Comparison of ENCODE assay signal across 1 cellular context in the genomic region with DNA sequence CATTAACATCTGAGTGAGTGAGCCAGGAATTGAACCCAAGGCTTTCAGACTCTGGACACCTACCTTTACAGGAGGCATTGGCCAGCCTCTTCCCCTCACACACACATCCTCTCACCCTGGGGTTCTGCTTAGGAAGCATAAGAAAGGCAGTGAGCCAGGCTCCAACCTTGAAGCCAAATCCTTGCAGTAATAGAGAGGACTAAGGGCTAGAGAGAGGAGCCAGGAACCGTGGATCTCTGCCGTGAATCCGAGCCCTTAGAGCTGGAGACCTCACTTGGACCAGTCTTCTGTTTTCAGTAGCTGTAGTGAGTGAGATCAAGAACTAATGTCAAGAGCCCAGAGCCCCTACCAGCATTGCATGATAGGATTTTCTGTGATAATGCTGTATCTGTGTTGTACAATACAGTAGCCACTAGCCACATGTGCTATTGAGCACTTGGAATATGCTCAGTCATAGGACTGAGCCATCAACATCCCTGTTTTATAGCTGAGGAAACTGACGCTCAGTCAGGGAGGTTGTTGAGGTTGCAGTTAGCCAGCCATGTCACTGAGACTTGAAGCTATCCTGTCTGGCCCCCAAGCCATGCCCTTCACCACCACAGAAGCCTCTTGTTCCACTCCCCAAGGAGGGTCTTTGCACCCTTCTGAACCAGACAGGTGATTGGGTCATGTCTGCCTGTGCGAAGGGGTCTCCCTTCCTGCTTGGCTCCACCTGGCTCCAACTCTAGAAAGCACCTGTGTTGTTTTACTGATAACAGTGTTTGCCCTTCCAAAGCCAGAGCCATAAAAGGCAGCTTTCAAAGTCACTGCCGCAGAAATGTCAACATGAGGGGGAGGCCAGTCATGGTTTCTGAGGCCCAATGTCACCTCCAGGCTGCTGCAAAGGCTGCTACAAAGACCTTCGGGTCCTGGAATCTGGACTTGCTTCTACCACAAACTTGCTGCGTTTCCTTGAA.
TF ChIP-seq lines count a peak whose summit lies in the region.

No MANE protein-coding gene starts in this region.

TF ChIP-seq in K562, 482 proteins besides CTCF, POLR2A, EP300 and RAD21 (continued from another document and continues in another):
- TF ChIP-seq, protein P1, sequence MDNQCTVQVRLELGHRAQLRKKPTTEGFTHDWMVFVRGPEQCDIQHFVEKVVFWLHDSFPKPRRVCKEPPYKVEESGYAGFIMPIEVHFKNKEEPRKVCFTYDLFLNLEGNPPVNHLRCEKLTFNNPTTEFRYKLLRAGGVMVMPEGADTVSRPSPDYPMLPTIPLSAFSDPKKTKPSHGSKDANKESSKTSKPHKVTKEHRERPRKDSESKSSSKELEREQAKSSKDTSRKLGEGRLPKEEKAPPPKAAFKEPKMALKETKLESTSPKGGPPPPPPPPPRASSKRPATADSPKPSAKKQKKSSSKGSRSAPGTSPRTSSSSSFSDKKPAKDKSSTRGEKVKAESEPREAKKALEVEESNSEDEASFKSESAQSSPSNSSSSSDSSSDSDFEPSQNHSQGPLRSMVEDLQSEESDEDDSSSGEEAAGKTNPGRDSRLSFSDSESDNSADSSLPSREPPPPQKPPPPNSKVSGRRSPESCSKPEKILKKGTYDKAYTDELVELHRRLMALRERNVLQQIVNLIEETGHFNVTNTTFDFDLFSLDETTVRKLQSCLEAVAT (IDR thresholded peaks at IDR 0.05): 0 out of 4 replicates have a peak, but pooled peaks of 1 of the 2 experiments have one; percentile 27
- TF ChIP-seq BCOR (IDR thresholded peaks at IDR 0.05): no peak
- peak; percentile 67 for TF ChIP-seq SOX6 (IDR thresholded peaks at IDR 0.05)
- TF ChIP-seq HOXB6 (CRISPR knock-in tag; IDR thresholded peaks at IDR 0.05; ENCODE audit: borderline replicate concordance): no peak
- TF ChIP-seq, protein P2, sequence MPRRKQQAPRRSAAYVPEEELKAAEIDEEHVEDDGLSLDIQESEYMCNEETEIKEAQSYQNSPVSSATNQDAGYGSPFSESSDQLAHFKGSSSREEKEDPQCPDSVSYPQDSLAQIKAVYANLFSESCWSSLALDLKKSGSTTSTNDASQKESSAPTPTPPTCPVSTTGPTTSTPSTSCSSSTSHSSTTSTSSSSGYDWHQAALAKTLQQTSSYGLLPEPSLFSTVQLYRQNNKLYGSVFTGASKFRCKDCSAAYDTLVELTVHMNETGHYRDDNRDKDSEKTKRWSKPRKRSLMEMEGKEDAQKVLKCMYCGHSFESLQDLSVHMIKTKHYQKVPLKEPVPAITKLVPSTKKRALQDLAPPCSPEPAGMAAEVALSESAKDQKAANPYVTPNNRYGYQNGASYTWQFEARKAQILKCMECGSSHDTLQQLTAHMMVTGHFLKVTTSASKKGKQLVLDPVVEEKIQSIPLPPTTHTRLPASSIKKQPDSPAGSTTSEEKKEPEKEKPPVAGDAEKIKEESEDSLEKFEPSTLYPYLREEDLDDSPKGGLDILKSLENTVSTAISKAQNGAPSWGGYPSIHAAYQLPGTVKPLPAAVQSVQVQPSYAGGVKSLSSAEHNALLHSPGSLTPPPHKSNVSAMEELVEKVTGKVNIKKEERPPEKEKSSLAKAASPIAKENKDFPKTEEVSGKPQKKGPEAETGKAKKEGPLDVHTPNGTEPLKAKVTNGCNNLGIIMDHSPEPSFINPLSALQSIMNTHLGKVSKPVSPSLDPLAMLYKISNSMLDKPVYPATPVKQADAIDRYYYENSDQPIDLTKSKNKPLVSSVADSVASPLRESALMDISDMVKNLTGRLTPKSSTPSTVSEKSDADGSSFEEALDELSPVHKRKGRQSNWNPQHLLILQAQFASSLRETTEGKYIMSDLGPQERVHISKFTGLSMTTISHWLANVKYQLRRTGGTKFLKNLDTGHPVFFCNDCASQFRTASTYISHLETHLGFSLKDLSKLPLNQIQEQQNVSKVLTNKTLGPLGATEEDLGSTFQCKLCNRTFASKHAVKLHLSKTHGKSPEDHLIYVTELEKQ (CRISPR knock-in tag; IDR thresholded peaks at IDR 0.05): no peak
- peak; percentile 95 for TF ChIP-seq ESRRA (IDR thresholded peaks at IDR 0.05; ENCODE audit: borderline replicate concordance, low read depth)
- TF ChIP-seq, protein P3, sequence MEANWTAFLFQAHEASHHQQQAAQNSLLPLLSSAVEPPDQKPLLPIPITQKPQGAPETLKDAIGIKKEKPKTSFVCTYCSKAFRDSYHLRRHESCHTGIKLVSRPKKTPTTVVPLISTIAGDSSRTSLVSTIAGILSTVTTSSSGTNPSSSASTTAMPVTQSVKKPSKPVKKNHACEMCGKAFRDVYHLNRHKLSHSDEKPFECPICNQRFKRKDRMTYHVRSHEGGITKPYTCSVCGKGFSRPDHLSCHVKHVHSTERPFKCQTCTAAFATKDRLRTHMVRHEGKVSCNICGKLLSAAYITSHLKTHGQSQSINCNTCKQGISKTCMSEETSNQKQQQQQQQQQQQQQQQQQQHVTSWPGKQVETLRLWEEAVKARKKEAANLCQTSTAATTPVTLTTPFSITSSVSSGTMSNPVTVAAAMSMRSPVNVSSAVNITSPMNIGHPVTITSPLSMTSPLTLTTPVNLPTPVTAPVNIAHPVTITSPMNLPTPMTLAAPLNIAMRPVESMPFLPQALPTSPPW (CRISPR knock-in tag; IDR thresholded peaks at IDR 0.05): peak; percentile 66
- TF ChIP-seq XRCC4 (IDR thresholded peaks at IDR 0.05; ENCODE audit: extremely low read depth, insufficient read depth, insufficient read length): no peak
- 0 out of 2 replicates have a peak, but pooled peaks have one; percentile 60 for TF ChIP-seq NFXL1 (CRISPR knock-in tag; IDR thresholded peaks at IDR 0.05)
- TF ChIP-seq, protein P4, sequence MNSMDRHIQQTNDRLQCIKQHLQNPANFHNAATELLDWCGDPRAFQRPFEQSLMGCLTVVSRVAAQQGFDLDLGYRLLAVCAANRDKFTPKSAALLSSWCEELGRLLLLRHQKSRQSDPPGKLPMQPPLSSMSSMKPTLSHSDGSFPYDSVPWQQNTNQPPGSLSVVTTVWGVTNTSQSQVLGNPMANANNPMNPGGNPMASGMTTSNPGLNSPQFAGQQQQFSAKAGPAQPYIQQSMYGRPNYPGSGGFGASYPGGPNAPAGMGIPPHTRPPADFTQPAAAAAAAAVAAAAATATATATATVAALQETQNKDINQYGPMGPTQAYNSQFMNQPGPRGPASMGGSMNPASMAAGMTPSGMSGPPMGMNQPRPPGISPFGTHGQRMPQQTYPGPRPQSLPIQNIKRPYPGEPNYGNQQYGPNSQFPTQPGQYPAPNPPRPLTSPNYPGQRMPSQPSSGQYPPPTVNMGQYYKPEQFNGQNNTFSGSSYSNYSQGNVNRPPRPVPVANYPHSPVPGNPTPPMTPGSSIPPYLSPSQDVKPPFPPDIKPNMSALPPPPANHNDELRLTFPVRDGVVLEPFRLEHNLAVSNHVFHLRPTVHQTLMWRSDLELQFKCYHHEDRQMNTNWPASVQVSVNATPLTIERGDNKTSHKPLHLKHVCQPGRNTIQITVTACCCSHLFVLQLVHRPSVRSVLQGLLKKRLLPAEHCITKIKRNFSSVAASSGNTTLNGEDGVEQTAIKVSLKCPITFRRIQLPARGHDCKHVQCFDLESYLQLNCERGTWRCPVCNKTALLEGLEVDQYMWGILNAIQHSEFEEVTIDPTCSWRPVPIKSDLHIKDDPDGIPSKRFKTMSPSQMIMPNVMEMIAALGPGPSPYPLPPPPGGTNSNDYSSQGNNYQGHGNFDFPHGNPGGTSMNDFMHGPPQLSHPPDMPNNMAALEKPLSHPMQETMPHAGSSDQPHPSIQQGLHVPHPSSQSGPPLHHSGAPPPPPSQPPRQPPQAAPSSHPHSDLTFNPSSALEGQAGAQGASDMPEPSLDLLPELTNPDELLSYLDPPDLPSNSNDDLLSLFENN (IDR thresholded peaks at IDR 0.05; ENCODE audit: low read depth in 2 of 2, low read length in 2 of 2): 0 out of 4 replicates have a peak, but pooled peaks of 1 of the 2 experiments have one; percentile 41
- no peak for TF ChIP-seq CREBBP (IDR thresholded peaks at IDR 0.05; ENCODE audit: low read depth, low read length)
- TF ChIP-seq NCOA1 (IDR thresholded peaks at IDR 0.05; ENCODE audit: low read depth): 0 out of 2 replicates have a peak, but pooled peaks have one; percentile 58
- 0 out of 2 replicates have a peak, but pooled peaks have one; percentile 16 for TF ChIP-seq SMARCA5 (IDR thresholded peaks at IDR 0.05)
- TF ChIP-seq, protein P5, sequence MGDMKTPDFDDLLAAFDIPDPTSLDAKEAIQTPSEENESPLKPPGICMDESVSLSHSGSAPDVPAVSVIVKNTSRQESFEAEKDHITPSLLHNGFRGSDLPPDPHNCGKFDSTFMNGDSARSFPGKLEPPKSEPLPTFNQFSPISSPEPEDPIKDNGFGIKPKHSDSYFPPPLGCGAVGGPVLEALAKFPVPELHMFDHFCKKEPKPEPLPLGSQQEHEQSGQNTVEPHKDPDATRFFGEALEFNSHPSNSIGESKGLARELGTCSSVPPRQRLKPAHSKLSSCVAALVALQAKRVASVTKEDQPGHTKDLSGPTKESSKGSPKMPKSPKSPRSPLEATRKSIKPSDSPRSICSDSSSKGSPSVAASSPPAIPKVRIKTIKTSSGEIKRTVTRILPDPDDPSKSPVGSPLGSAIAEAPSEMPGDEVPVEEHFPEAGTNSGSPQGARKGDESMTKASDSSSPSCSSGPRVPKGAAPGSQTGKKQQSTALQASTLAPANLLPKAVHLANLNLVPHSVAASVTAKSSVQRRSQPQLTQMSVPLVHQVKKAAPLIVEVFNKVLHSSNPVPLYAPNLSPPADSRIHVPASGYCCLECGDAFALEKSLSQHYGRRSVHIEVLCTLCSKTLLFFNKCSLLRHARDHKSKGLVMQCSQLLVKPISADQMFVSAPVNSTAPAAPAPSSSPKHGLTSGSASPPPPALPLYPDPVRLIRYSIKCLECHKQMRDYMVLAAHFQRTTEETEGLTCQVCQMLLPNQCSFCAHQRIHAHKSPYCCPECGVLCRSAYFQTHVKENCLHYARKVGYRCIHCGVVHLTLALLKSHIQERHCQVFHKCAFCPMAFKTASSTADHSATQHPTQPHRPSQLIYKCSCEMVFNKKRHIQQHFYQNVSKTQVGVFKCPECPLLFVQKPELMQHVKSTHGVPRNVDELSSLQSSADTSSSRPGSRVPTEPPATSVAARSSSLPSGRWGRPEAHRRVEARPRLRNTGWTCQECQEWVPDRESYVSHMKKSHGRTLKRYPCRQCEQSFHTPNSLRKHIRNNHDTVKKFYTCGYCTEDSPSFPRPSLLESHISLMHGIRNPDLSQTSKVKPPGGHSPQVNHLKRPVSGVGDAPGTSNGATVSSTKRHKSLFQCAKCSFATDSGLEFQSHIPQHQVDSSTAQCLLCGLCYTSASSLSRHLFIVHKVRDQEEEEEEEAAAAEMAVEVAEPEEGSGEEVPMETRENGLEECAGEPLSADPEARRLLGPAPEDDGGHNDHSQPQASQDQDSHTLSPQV (IDR thresholded peaks at IDR 0.05): peak; percentile 94
- TF ChIP-seq NBN (IDR thresholded peaks at IDR 0.05; ENCODE audit: low read depth): 0 out of 2 replicates have a peak, but pooled peaks have one; percentile 46
- TF ChIP-seq HDAC2 (IDR thresholded peaks at IDR 0.05): peak; percentile 32; the same call in 1 of the 2 replicates
- 0 out of 4 replicates have a peak, but pooled peaks of 1 of the 2 experiments have one; percentile 35 for TF ChIP-seq KDM4B (IDR thresholded peaks at IDR 0.05; ENCODE audit: borderline replicate concordance in 2 of 2, low read depth in 1 of 2)
- TF ChIP-seq ZNF76 (CRISPR knock-in tag; IDR thresholded peaks at IDR 0.05; ENCODE audit: borderline replicate concordance): 0 out of 2 replicates have a peak, but pooled peaks have one; percentile 55
- TF ChIP-seq ZBTB17 (CRISPR knock-in tag; IDR thresholded peaks at IDR 0.05): peak; percentile 84
- TF ChIP-seq ZNF197 (CRISPR knock-in tag; IDR thresholded peaks at IDR 0.05; ENCODE audit: low read depth): peak; percentile 91
- no peak for TF ChIP-seq NFYB (IDR thresholded peaks at IDR 0.05; ENCODE audit: extremely low read depth, insufficient read length)
- peak; percentile 79 for TF ChIP-seq GTF2A2 (tag; IDR thresholded peaks at IDR 0.05)
- TF ChIP-seq, protein P6, sequence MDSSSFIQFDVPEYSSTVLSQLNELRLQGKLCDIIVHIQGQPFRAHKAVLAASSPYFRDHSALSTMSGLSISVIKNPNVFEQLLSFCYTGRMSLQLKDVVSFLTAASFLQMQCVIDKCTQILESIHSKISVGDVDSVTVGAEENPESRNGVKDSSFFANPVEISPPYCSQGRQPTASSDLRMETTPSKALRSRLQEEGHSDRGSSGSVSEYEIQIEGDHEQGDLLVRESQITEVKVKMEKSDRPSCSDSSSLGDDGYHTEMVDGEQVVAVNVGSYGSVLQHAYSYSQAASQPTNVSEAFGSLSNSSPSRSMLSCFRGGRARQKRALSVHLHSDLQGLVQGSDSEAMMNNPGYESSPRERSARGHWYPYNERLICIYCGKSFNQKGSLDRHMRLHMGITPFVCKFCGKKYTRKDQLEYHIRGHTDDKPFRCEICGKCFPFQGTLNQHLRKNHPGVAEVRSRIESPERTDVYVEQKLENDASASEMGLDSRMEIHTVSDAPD (CRISPR knock-in tag; IDR thresholded peaks at IDR 0.05): 0 out of 2 replicates have a peak, but pooled peaks have one; percentile 36
- TF ChIP-seq TBL1XR1 (IDR thresholded peaks at IDR 0.05; ENCODE audit: low read length in 2 of 2): 0 out of 4 replicates have a peak, but pooled peaks of 1 of the 2 experiments have one; percentile 49
- TF ChIP-seq TEAD2 (tag; IDR thresholded peaks at IDR 0.05): peak; percentile 37; the same call in 1 of the 2 replicates
- TF ChIP-seq RBBP5 (IDR thresholded peaks at IDR 0.05; ENCODE audit: borderline replicate concordance, insufficient read depth, low read length, poor library complexity, severe bottlenecking): peak; percentile 58
- peak; percentile 33; the same call in 1 of the 2 replicates for TF ChIP-seq HIVEP1 (CRISPR knock-in tag; IDR thresholded peaks at IDR 0.05)
- TF ChIP-seq, protein P7, sequence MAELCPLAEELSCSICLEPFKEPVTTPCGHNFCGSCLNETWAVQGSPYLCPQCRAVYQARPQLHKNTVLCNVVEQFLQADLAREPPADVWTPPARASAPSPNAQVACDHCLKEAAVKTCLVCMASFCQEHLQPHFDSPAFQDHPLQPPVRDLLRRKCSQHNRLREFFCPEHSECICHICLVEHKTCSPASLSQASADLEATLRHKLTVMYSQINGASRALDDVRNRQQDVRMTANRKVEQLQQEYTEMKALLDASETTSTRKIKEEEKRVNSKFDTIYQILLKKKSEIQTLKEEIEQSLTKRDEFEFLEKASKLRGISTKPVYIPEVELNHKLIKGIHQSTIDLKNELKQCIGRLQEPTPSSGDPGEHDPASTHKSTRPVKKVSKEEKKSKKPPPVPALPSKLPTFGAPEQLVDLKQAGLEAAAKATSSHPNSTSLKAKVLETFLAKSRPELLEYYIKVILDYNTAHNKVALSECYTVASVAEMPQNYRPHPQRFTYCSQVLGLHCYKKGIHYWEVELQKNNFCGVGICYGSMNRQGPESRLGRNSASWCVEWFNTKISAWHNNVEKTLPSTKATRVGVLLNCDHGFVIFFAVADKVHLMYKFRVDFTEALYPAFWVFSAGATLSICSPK (IDR thresholded peaks at IDR 0.05; ENCODE audit: borderline replicate concordance): no peak
